In genomic region chr3:115875460-115875859, GRCh38 we compare ENCODE assay signal across 34 cellular contexts.
"Had no signal": no experiment of that assay in that cellular context is flagged by ENCODE, and none has a peak within 500 bp of the region (broad histone marks: within the 10 kb centered on the region; RNA-seq: fewer than 3 reads in every experiment).

No MANE protein-coding gene starts in this region.

- H3K4me2 ChIP-seq: KMS-11 had no signal

- H3K4me3 ChIP-seq: MG63 had no signal

- H3K27ac ChIP-seq: KMS-11 had no signal

- H3K36me3 ChIP-seq: MG63 had no signal

- DNase-seq: Karpas-422, Kasumi-1, MG63, MM.1S, MV-4-11, NCI-H1048, NCI-H1092, NCI-H1092 treated with DMSO at 0.1 percent for 48 hours, NCI-H1105, NCI-H1105 treated with DMSO at 0.1 percent for 48 hours, NCI-H1417, NCI-H1417 treated with DMSO at 0.1 percent for 48 hours, NCI-H1436, NCI-H1436 treated with DMSO at 0.1 percent for 48 hours, NCI-H146, NCI-H1694, NCI-H1694 treated with DMSO at 0.1 percent for 48 hours, NCI-H187, NCI-H187 treated with DMSO at 0.1 percent for 48 hours, NCI-H1930, NCI-H2029, NCI-H2029 treated with DMSO at 0.1 percent for 48 hours, NCI-H2081, NCI-H2081 treated with DMSO at 0.1 percent for 48 hours, NCI-H2107, NCI-H2171, NCI-H2171 treated with DMSO at 0.1 percent for 48 hours, NCI-H2227 treated with DMSO at 0.1 percent for 48 hours, NCI-H226, NCI-H345, NCI-H446, NCI-H446 treated with DMSO at 0.1 percent for 48 hours, NCI-H510A had no signal

- H3K9ac ChIP-seq: KMS-11 had no signal

- H3K9me3 ChIP-seq: MG63 had no signal

- H3K27me3 ChIP-seq: MG63 had no signal
